10 cellular contexts compared by ENCODE assay signal in the genomic region with DNA sequence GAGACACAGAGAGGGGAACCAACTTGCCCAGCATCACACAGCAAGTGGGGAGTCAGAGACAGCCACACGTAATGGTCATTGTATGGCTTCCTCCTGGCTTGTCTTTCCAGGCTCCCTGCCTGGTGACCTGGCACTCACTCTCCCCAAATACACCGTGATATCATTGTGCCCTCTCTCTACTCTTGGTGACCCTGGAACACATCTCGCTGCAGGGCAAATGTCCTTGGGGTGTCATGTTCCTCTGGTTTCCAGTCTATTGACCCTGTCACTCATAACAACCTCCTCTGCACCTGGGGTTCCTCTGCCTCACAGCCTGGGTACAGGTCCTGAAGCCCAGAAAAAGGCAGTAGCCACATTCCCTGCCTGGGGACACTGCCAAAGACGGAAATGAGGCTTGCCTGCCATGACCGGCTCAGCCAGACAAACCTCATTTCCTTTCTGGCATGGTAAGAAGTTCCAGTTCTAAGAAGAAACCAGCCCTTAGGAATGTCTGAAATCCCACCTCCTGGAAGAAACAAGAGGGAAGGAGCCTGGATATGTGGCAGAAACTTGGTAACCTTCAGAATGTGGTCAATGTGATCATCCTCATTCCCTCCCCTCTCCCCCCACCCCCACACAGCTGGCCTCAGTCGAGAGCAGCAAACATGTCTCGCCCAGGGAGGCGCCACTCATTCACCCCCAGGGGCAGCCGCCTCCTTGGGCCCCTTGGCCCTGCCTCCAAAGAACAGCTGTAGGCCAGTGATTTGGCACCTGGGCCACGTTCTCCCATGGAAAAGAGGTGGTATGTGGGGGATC. TPM values are rescaled to one million over a fixed set of nuclear protein-coding genes. Genes with fewer than 3 reads are reported as not detected.
DNase-seq lines count a peak whose midpoint lies in the region; ATAC-seq, FAIRE-seq and TF ChIP-seq lines count a peak whose summit lies in the region.
"Had no signal": no experiment of that assay in that cellular context is flagged by ENCODE, and none has a peak within 500 bp of the region (broad histone marks: within the 10 kb centered on the region; RNA-seq: fewer than 3 reads in every experiment).

No MANE protein-coding gene starts in this region.

- H3K9me3 ChIP-seq in A549, result no peaks in the 10 kb centered on the region
- H3K9me3 ChIP-seq in mesodermal cell (ENCODE audit: control insufficient read depth, low read length), result no peaks in the 10 kb centered on the region

- H3K36me3 Mint-ChIP-seq in activated T-cell treated with anti-CD3 and anti-CD28 coated beads, Interleukin-2, amount 50 U/mL, for 72 hours (ENCODE audit: insufficient read depth in 2 of 2), result peaks cover 1% of the 10 kb centered on the region in 2 donors

- FAIRE-seq in A549 (lab: Jason Lieb, UNC), result no peak
- FAIRE-seq: D721Med had no signal

- no peak for TF ChIP-seq RAD21 in A549 (conservative IDR thresholded peaks at IDR 0.05 in 1 of 2, IDR thresholded peaks at IDR 0.05 in 1 of 2)

- TF ChIP-seq EP300 in A549 (IDR thresholded peaks at IDR 0.05), result no peak

- no peaks in the 10 kb centered on the region for H3K9me3 Mint-ChIP-seq in activated T-cell treated with anti-CD3 and anti-CD28 coated beads, Interleukin-2, amount 50 U/mL, for 72 hours

- H3K4me3 ChIP-seq in A549 (no peak overlapping the region), epithelial cell of esophagus (ENCODE audit: low read length) (no peak overlapping the region), mesodermal cell (ENCODE audit: extremely low read depth, insufficient read depth, low read length, poor library complexity, severe bottlenecking) (no peak overlapping the region)
- H3K4me3 ChIP-seq: SK-N-MC had no signal

- TF ChIP-seq POLR2A in A549 (IDR thresholded peaks at IDR 0.05; ENCODE audit: low read length), result no peak

- peak in 1 of 2 experiments; percentile 10; a peak in 2 of 6 replicates for ATAC-seq in A549
- no peak for ATAC-seq in activated T-cell treated with anti-CD3 and anti-CD28 coated beads, Interleukin-2, amount 50 U/mL, for 72 hours (replicated peaks in 1 of 2)

- no peak overlapping the region for H3K27ac Mint-ChIP-seq in activated T-cell treated with anti-CD3 and anti-CD28 coated beads, Interleukin-2, amount 50 U/mL, for 72 hours

- H3K27me3 Mint-ChIP-seq in activated T-cell treated with anti-CD3 and anti-CD28 coated beads, Interleukin-2, amount 50 U/mL, for 72 hours (ENCODE audit: low read depth), result no peaks in the 10 kb centered on the region

- TF ChIP-seq CTCF in A549 (IDR thresholded peaks at IDR 0.05), result no peak
- TF ChIP-seq CTCF in epithelial cell of esophagus (IDR thresholded peaks at IDR 0.05; ENCODE audit: insufficient read depth, low read depth, low read length, missing control alignments), result no peak

- POLR2A ChIA-PET in A549 (lab: Yijun Ruan, JAX), result no interaction called here

- peaks cover 11% of the 10 kb centered on the region for H3K36me3 ChIP-seq in mesodermal cell (ENCODE audit: control insufficient read depth, insufficient read depth, low read length)

- DNase-seq in A549 (ENCODE audit: low read depth in 1 of 2, low spot score in 1 of 2), result no peak
- DNase-seq in NAMALWA (ENCODE audit: low spot score), result peak; percentile 41
- DNase-seq in epithelial cell of esophagus (ENCODE audit: low read depth), result peak; percentile 73
- DNase-seq in DMS79 treated with DMSO at 0.1 percent for 48 hours (lab: John Stamatoyannopoulos, UW), result no peak
- DNase-seq in NCI-H2227 treated with DMSO at 0.1 percent for 48 hours (lab: John Stamatoyannopoulos, UW), result no peak
- no peak for DNase-seq in activated CD4-positive, CD25-positive, alpha-beta regulatory T cell treated with anti-CD3 and anti-CD28 coated beads, Interleukin-2, amount 50 U/mL, for 72 hours
- no peak for DNase-seq in activated T-cell treated with anti-CD3 and anti-CD28 coated beads, Interleukin-2, amount 50 U/mL, for 72 hours

- peak overlapping the region in 1 of 2 experiments; percentile 18; a peak in 3 of 6 replicates for H3K27ac ChIP-seq in A549
- H3K27ac ChIP-seq in mesodermal cell (ENCODE audit: low read depth, low read length, severe bottlenecking), result peak overlapping the region; percentile 66
- H3K27ac ChIP-seq: SK-N-MC had no signal

- peaks cover 15% of the 10 kb centered on the region for H3K4me1 Mint-ChIP-seq in activated T-cell treated with anti-CD3 and anti-CD28 coated beads, Interleukin-2, amount 50 U/mL, for 72 hours (ENCODE audit: low read depth)

- no peak overlapping the region for H3K4me2 ChIP-seq in A549

- H3K4me3 Mint-ChIP-seq in activated T-cell treated with anti-CD3 and anti-CD28 coated beads, Interleukin-2, amount 50 U/mL, for 72 hours, result no peak overlapping the region

- H3K4me1 ChIP-seq in A549 (peaks cover 29% of the 10 kb centered on the region), mesodermal cell (ENCODE audit: control insufficient read depth, insufficient read depth, low read length, poor library complexity, severe bottlenecking) (peaks cover 22% of the 10 kb centered on the region)

- CTCF ChIA-PET in A549 (lab: Yijun Ruan, JAX), result interaction anchor here (0.8 kb wide), 1 partner anchor 122 kb away, joined by 3 read pairs; no protein-coding TSS in a partner anchor

- WGBS in A549 (ENCODE audit: missing lambda C conversion rate), result 83% methylated on average over 7 of the region's 10 CpGs
- WGBS in mesodermal cell (ENCODE audit: insufficient coverage in 2 of 2), 2 experiments, result 95 to 96% methylated on average over 3 to 4 of the region's 10 CpGs

TF ChIP-seq in A549, 52 proteins besides CTCF, POLR2A, EP300 and RAD21:
- TF ChIP-seq ZFP36 (IDR thresholded peaks at IDR 0.05; ENCODE audit: borderline replicate concordance, partially characterized antibody) (peak; percentile 41), POLR2AphosphoS2 (conservative IDR thresholded peaks at IDR 0.05; ENCODE audit: low read length) (no peak)

RNA-seq across cellular contexts. Expression of a gene that starts 30.6 kb away (rescaled TPM):
- 25.3 and 26.0 TPM in 2 replicates for polyA plus RNA-seq in A549 (2011; rRNA removed)
- polyA plus RNA-seq in A549 (2012; cell fraction: cytosol; rRNA removed), result 8.5 and 10.5 TPM in 2 replicates
- 4.8 and 6.9 TPM in 2 replicates for polyA plus RNA-seq in A549 (2012; cell fraction: nucleus; rRNA removed)
- 25.0 to 26.5 TPM (median 25.6 TPM) in 3 replicates for polyA plus RNA-seq in A549 (2017; fragmentation: RNase III; extraction: RNeasy Plus Mini Kit Qiagen cat#74134 plus additional on column Dnase treatment)
- polyA minus RNA-seq in A549 (2011; rRNA and poly(A)+ RNA removed), result 17.4 and 18.3 TPM in 2 replicates
- 18.4 TPM for polyA plus RNA-seq in mesodermal cell (2013, experiment 1 of 2)
- polyA plus RNA-seq in mesodermal cell (2013, experiment 2 of 2), result 18.7 TPM
- total RNA-seq in activated T-cell treated with anti-CD3 and anti-CD28 coated beads, Interleukin-2, amount 50 U/mL, for 72 hours, result 10 to 100 TPM; 23.4 to 27.6 TPM

Comparison
In these comparisons a context has a peak if more than half of its experiments do, and no peak if none do; other contexts are left out.
1. DNase-seq: peak in NAMALWA (single experiment) and epithelial cell of esophagus (single experiment); none in A549 (0 of 2), DMS79 treated with DMSO at 0.1 percent for 48 hours (single experiment), NCI-H2227 treated with DMSO at 0.1 percent for 48 hours (single experiment), activated CD4-positive, CD25-positive, alpha-beta regulatory T cell treated with anti-CD3 and anti-CD28 coated beads, Interleukin-2, amount 50 U/mL, for 72 hours (single experiment) and activated T-cell treated with anti-CD3 and anti-CD28 coated beads, Interleukin-2, amount 50 U/mL, for 72 hours (0 of 2).